ENCODE assay signal across 16 cellular contexts in the genomic region with DNA sequence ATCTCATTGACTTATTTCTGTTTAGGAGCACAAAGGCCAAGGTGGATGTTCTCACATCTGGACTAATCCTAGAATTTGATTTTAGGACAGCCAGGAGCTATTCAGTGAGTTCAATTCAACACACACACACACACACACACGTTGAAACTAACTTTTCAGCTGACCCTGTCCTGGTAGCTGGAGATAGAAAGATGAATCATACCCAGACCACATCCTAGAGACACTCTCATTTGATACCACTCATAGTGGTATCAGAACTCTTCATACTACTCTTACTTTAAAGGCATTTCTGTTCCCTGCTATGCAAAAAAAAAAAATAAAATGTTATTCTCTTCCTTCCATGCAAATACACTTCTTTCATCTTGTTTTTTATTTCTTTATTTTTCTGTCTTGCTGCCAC. TPM values are rescaled to one million over a fixed set of nuclear protein-coding genes. Genes with fewer than 3 reads are reported as not detected.
DNase-seq lines count a peak whose midpoint lies in the region; ATAC-seq and TF ChIP-seq lines count a peak whose summit lies in the region.
"Had no signal": no experiment of that assay in that cellular context is flagged by ENCODE, and none has a peak within 500 bp of the region (broad histone marks: within the 10 kb centered on the region; RNA-seq: fewer than 3 reads in every experiment).

No MANE protein-coding gene starts in this region.

- no peak overlapping the region for H3K9ac ChIP-seq in MM.1S (ENCODE audit: low read length)
- H3K9ac ChIP-seq in PC-3 (ENCODE audit: low read length): no peak overlapping the region
- H3K9ac ChIP-seq: BLaER1 treated with 17β-estradiol and CSF1 and Interleukin-3, amounts not matched to agents 10 nM and 100 nM; KMS-11 had no signal

- H3K9me2 ChIP-seq in MM.1S (replicated peaks; ENCODE audit: insufficient read depth, low read length) (no peaks in the 10 kb centered on the region), PC-3 (replicated peaks; ENCODE audit: low read length) (no peaks in the 10 kb centered on the region)

- H2AFZ ChIP-seq in MM.1S (ENCODE audit: low read length) (no peak overlapping the region), PC-3 (ENCODE audit: low read length) (no peak overlapping the region)

- peaks cover 11% of the 10 kb centered on the region for H3K4me1 Mint-ChIP-seq in T-helper 2 cell treated with Interferon-gamma antibody and Interleukin-4, amounts not matched to agents 5 μg/mL and 100 μg/mL, for 36 hours (ENCODE audit: low read depth)
- H3K4me1 Mint-ChIP-seq: activated naive CD4-positive, alpha-beta T cell treated with anti-CD3 and anti-CD28 coated beads, Interleukin-2, amount 50 U/mL, for 24 hours had no signal

- H3K4me2 ChIP-seq in MM.1S (ENCODE audit: low read depth, low read length): no peak overlapping the region
- no peak overlapping the region for H3K4me2 ChIP-seq in PC-3 (ENCODE audit: low read length)
- H3K4me2 ChIP-seq: BLaER1 treated with 17β-estradiol and CSF1 and Interleukin-3, amounts not matched to agents 10 nM and 100 nM; KMS-11 had no signal

- no peaks in the 10 kb centered on the region for H3K9me3 Mint-ChIP-seq in T-helper 2 cell treated with Interferon-gamma antibody and Interleukin-4, amounts not matched to agents 5 μg/mL and 100 μg/mL, for 36 hours
- H3K9me3 Mint-ChIP-seq: activated naive CD4-positive, alpha-beta T cell treated with anti-CD3 and anti-CD28 coated beads, Interleukin-2, amount 50 U/mL, for 24 hours had no signal

- H3K4me3 Mint-ChIP-seq in T-helper 2 cell treated with Interferon-gamma antibody and Interleukin-4, amounts not matched to agents 5 μg/mL and 100 μg/mL, for 36 hours: no peak overlapping the region
- H3K4me3 Mint-ChIP-seq: activated naive CD4-positive, alpha-beta T cell treated with anti-CD3 and anti-CD28 coated beads, Interleukin-2, amount 50 U/mL, for 24 hours had no signal

- peaks cover 21% of the 10 kb centered on the region for H3K36me3 Mint-ChIP-seq in T-helper 2 cell treated with Interferon-gamma antibody and Interleukin-4, amounts not matched to agents 5 μg/mL and 100 μg/mL, for 36 hours (ENCODE audit: low read depth)
- H3K36me3 Mint-ChIP-seq: activated naive CD4-positive, alpha-beta T cell treated with anti-CD3 and anti-CD28 coated beads, Interleukin-2, amount 50 U/mL, for 24 hours had no signal

- intact Hi-C loops in PC-3 (cut with micrococcal nuclease): no loop called here

- H3F3A ChIP-seq in MM.1S (ENCODE audit: insufficient read depth, low read length) (no peaks in the 10 kb centered on the region), PC-3 (ENCODE audit: low read length, unreplicated experiment) (no peaks in the 10 kb centered on the region)

- no peaks in the 10 kb centered on the region for H3K79me2 ChIP-seq in MM.1S (ENCODE audit: low read length)
- no peaks in the 10 kb centered on the region for H3K79me2 ChIP-seq in PC-3 (ENCODE audit: low read length)

- no peak for DNase-seq in T-helper 2 cell treated with Interferon-gamma antibody and Interleukin-4, amounts not matched to agents 5 μg/mL and 100 μg/mL, for 36 hours (ENCODE audit: low spot score)
- DNase-seq in MM.1S: no peak
- DNase-seq in NCI-H146 treated with DMSO at 0.1 percent for 48 hours (lab: John Stamatoyannopoulos, UW; ENCODE audit: unreplicated experiment): no peak
- DNase-seq in PC-3: no peak
- DNase-seq: H7; NCI-H446; stimulated activated CD4-positive, alpha-beta T cell treated with anti-CD3 and anti-CD28 coated beads, Interleukin-1b, Interleukin-23, amount 100 ng/mL, for 48 hours had no signal

- ATAC-seq in GM18517 (IDR thresholded peaks at IDR 0.05; ENCODE audit: unreplicated experiment) (peak; percentile 74), GM21381 (IDR thresholded peaks at IDR 0.05; ENCODE audit: unreplicated experiment) (peak; percentile 87), HG03064 (IDR thresholded peaks at IDR 0.05; ENCODE audit: low read depth, unreplicated experiment) (peak; percentile 93), HG03025 (IDR thresholded peaks at IDR 0.05; ENCODE audit: low FRiP score, unreplicated experiment) (no peak), PC-3 (no peak)
- ATAC-seq: left lobe of liver had no signal

- no peak overlapping the region for H3K4me3 ChIP-seq in MM.1S (ENCODE audit: low read length)
- no peak overlapping the region for H3K4me3 ChIP-seq in PC-3 (ENCODE audit: low read length)
- H3K4me3 ChIP-seq: BLaER1 treated with 17β-estradiol and CSF1 and Interleukin-3, amounts not matched to agents 10 nM and 100 nM; SK-N-MC had no signal

- no peak for TF ChIP-seq CTCF in MM.1S (IDR thresholded peaks at IDR 0.05; ENCODE audit: low read length)
- TF ChIP-seq CTCF in PC-3 (conservative IDR thresholded peaks at IDR 0.05; ENCODE audit: low read depth, low read length): no peak

- H3K27me3 ChIP-seq in MM.1S (replicated peaks; ENCODE audit: insufficient read depth, low read length) (no peaks in the 10 kb centered on the region), PC-3 (ENCODE audit: low read length) (no peaks in the 10 kb centered on the region)

- CTCF ChIA-PET in PC-3 (lab: Charles Lee): no interaction called here

- H3K36me3 ChIP-seq in MM.1S (replicated peaks; ENCODE audit: insufficient read depth, low read length) (no peaks in the 10 kb centered on the region), PC-3 (ENCODE audit: low read depth, low read length) (no peaks in the 10 kb centered on the region)
- H3K36me3 ChIP-seq: BLaER1 treated with 17β-estradiol and CSF1 and Interleukin-3, amounts not matched to agents 10 nM and 100 nM had no signal

- no TSS peak for BruUV-seq in PC-3 (replicated peaks; lab: Mats Ljungman, UMichigan)

- H3K27ac Mint-ChIP-seq in T-helper 2 cell treated with Interferon-gamma antibody and Interleukin-4, amounts not matched to agents 5 μg/mL and 100 μg/mL, for 36 hours: peak overlapping the region; percentile 13
- H3K27ac Mint-ChIP-seq: activated naive CD4-positive, alpha-beta T cell treated with anti-CD3 and anti-CD28 coated beads, Interleukin-2, amount 50 U/mL, for 24 hours had no signal

- POLR2A ChIA-PET in PC-3 (lab: Charles Lee; ENCODE audit: unreplicated experiment): no interaction called here

- H3K27me3 Mint-ChIP-seq in T-helper 2 cell treated with Interferon-gamma antibody and Interleukin-4, amounts not matched to agents 5 μg/mL and 100 μg/mL, for 36 hours (ENCODE audit: low read depth): no peaks in the 10 kb centered on the region
- H3K27me3 Mint-ChIP-seq: activated naive CD4-positive, alpha-beta T cell treated with anti-CD3 and anti-CD28 coated beads, Interleukin-2, amount 50 U/mL, for 24 hours had no signal

- H3K27ac ChIP-seq in MM.1S (ENCODE audit: low read length) (no peak overlapping the region), PC-3 (ENCODE audit: low read length) (no peak overlapping the region)
- H3K27ac ChIP-seq: BLaER1 treated with 17β-estradiol and CSF1 and Interleukin-3, amounts not matched to agents 10 nM and 100 nM; KMS-11; SK-N-MC had no signal

- H3K9me3 ChIP-seq in MM.1S (replicated peaks; ENCODE audit: insufficient read depth, low read length) (no peaks in the 10 kb centered on the region), PC-3 (ENCODE audit: low read length) (no peaks in the 10 kb centered on the region)
- H3K9me3 ChIP-seq: BLaER1 treated with 17β-estradiol and CSF1 and Interleukin-3, amounts not matched to agents 10 nM and 100 nM had no signal

- H4K20me1 ChIP-seq in MM.1S (ENCODE audit: insufficient read depth, low read length): no peaks in the 10 kb centered on the region
- H4K20me1 ChIP-seq in PC-3 (ENCODE audit: low read length): no peaks in the 10 kb centered on the region
- H4K20me1 ChIP-seq: BLaER1 treated with 17β-estradiol and CSF1 and Interleukin-3, amounts not matched to agents 10 nM and 100 nM had no signal

- no peaks in the 10 kb centered on the region for H3K4me1 ChIP-seq in MM.1S (ENCODE audit: low read length)
- no peaks in the 10 kb centered on the region for H3K4me1 ChIP-seq in PC-3 (ENCODE audit: insufficient read depth, low read length)
- H3K4me1 ChIP-seq: BLaER1 treated with 17β-estradiol and CSF1 and Interleukin-3, amounts not matched to agents 10 nM and 100 nM had no signal

RNA-seq across cellular contexts. Expression of gene KLF8, which starts 36.7 kb away (rescaled TPM):
- 0.04 TPM in 1 of 2 replicates, not detected in the other for total RNA-seq in PC-3 (2014; rRNA removed)

Comparison
In these comparisons a context has a peak if more than half of its experiments do, and no peak if none do; other contexts are left out.
1. ATAC-seq: peak in GM18517 (single experiment), GM21381 (single experiment) and HG03064 (single experiment); none in HG03025 (single experiment) and PC-3 (single experiment).